Comparison of ENCODE assay signal across 21 cellular contexts in genomic region chr1:205500240-205501218, GRCh38. TPM values are rescaled to one million over a fixed set of nuclear protein-coding genes. Genes with fewer than 3 reads are reported as not detected.
DNase-seq lines count a peak whose midpoint lies in the region; ATAC-seq and TF ChIP-seq lines count a peak whose summit lies in the region.
"Had no signal": no experiment of that assay in that cellular context is flagged by ENCODE, and none has a peak within 500 bp of the region (broad histone marks: within the 10 kb centered on the region; RNA-seq: fewer than 3 reads in every experiment).

No MANE protein-coding gene starts in this region.

- H3K36me3 Mint-ChIP-seq in brain: no peaks in the 10 kb centered on the region
- H3K36me3 Mint-ChIP-seq: activated naive CD8-positive, alpha-beta T cell; CD14-positive monocyte; T-cell had no signal

- H3K9me3 ChIP-seq in heart left ventricle (no peaks in the 10 kb centered on the region), upper lobe of right lung (no peaks in the 10 kb centered on the region)
- H3K9me3 ChIP-seq: thyroid gland had no signal

- DNase-seq in heart left ventricle (peak in 3 of 5 donors; percentile 3 to 58 (median 44)), left ventricle myocardium superior (no peak), islet precursor cell (peak; percentile 73), superior temporal gyrus (ENCODE audit: extremely low spot score) (peak; percentile 37), upper lobe of right lung (no peak), nucleus accumbens (lab: John Stamatoyannopoulos, UW) (no peak)
- DNase-seq: activated CD4-positive, alpha-beta memory T cell treated with anti-CD3 and anti-CD28 coated beads, Interleukin-2, amount 10 ng/mL, durations not matched to agents 7 days and 5 days; activated T-cell treated with anti-CD3 and anti-CD28 coated beads, Interleukin-2, amount 50 U/mL, for 48 hours; effector memory CD4-positive, alpha-beta T cell; NCI-H1105; T-cell; thyroid gland had no signal

- peak overlapping the region in 4 of 5 experiments; percentile 20 to 66 (median 30) for H3K27ac Mint-ChIP-seq in brain
- H3K27ac Mint-ChIP-seq: activated CD4-positive, alpha-beta memory T cell treated with anti-CD3 and anti-CD28 coated beads, Interleukin-2, amount 10 ng/mL, durations not matched to agents 7 days and 5 days; activated naive CD8-positive, alpha-beta T cell; CD14-positive monocyte; T-cell had no signal

- no peak overlapping the region for H3K4me3 ChIP-seq in heart left ventricle
- H3K4me3 ChIP-seq in upper lobe of right lung: no peak overlapping the region
- H3K4me3 ChIP-seq: cardiac muscle cell, thyroid gland had no signal

- H3K4me1 ChIP-seq in heart left ventricle: peaks cover 0 to 45% (median 26%) of the 10 kb centered on the region in 12 donors
- peaks cover 12% of the 10 kb centered on the region for H3K4me1 ChIP-seq in upper lobe of right lung

- peak overlapping the region in 7 of 12 donors; percentile 10 to 64 (median 34) for H3K27ac ChIP-seq in heart left ventricle
- H3K27ac ChIP-seq in upper lobe of right lung: no peak overlapping the region
- H3K27ac ChIP-seq: cardiac muscle cell, KMS-11, thyroid gland had no signal

- H3K27me3 ChIP-seq in heart left ventricle (no peaks in the 10 kb centered on the region), upper lobe of right lung (no peaks in the 10 kb centered on the region)
- H3K27me3 ChIP-seq: cardiac muscle cell, thyroid gland had no signal

- TF ChIP-seq POLR2A in heart left ventricle (IDR thresholded peaks at IDR 0.05): no peak

- H3K4me1 Mint-ChIP-seq in brain: peaks cover 75% of the 10 kb centered on the region

- WGBS in heart left ventricle, 4 donors: 43 to 52% (median 48%) methylated on average over 8 to 9 of the region's 9 CpGs

- no peak overlapping the region for H3K4me3 Mint-ChIP-seq in brain
- H3K4me3 Mint-ChIP-seq: activated CD4-positive, alpha-beta memory T cell treated with anti-CD3 and anti-CD28 coated beads, Interleukin-2, amount 10 ng/mL, durations not matched to agents 7 days and 5 days; activated naive CD8-positive, alpha-beta T cell; CD14-positive monocyte; T-cell had no signal

- H3K27me3 Mint-ChIP-seq in brain: peaks cover 6% of the 10 kb centered on the region
- H3K27me3 Mint-ChIP-seq: activated naive CD8-positive, alpha-beta T cell had no signal

- intact Hi-C loops in heart left ventricle (cut with DNase I) (no loop called here), left ventricle myocardium superior (cut with micrococcal nuclease) (no loop called here), upper lobe of right lung (cut with DNase I) (no loop called here)

- ATAC-seq in heart left ventricle: peak in 1 of 4 donors; percentile 14
- ATAC-seq in left ventricle myocardium superior: no peak
- no peak for ATAC-seq in HG03045 (IDR thresholded peaks at IDR 0.05; ENCODE audit: unreplicated experiment)
- ATAC-seq in upper lobe of right lung: no peak
- ATAC-seq: Panc1, T-cell had no signal

- H3K9me3 Mint-ChIP-seq in brain: peaks cover 0 to 7% (median 0%) of the 10 kb centered on the region in 5 experiments
- H3K9me3 Mint-ChIP-seq: activated CD4-positive, alpha-beta memory T cell treated with anti-CD3 and anti-CD28 coated beads, Interleukin-2, amount 10 ng/mL, durations not matched to agents 7 days and 5 days; CD14-positive monocyte; T-cell had no signal

- no peak for TF ChIP-seq CTCF in heart left ventricle (IDR thresholded peaks at IDR 0.05)
- no peak for TF ChIP-seq CTCF in brain (conservative IDR thresholded peaks at IDR 0.05)
- no peak for TF ChIP-seq CTCF in upper lobe of right lung (IDR thresholded peaks at IDR 0.05)

- no peaks in the 10 kb centered on the region for H3K36me3 ChIP-seq in heart left ventricle
- no peaks in the 10 kb centered on the region for H3K36me3 ChIP-seq in upper lobe of right lung
- H3K36me3 ChIP-seq: cardiac muscle cell, thyroid gland had no signal

RNA-seq across cellular contexts. Expression of gene CDK18, which starts 3.9 kb away (rescaled TPM):
- total RNA-seq in heart left ventricle (100 to 1,000 TPM; 106 to 198 (median 141) TPM), left ventricle myocardium superior (209 TPM), upper lobe of right lung (31.6 TPM)
- polyA plus RNA-seq in heart left ventricle (100 to 1,000 TPM in 1 of 2 donors, 10 to 100 TPM in 1; 62.5 to 147 TPM), brain (ENCODE audit: insufficient read depth, low read depth, low replicate concordance) (73.1 TPM)

RNA-seq across cellular contexts. Expression of gene BLACAT1, which starts 44.7 kb away (rescaled TPM):
- under 1 TPM in 1 of 9 donors, not detected in 8; 0.27 TPM for total RNA-seq in heart left ventricle
- not detected for polyA plus RNA-seq in heart left ventricle
- total RNA-seq in left ventricle myocardium superior: not detected
- polyA plus RNA-seq in brain (ENCODE audit: insufficient read depth, low read depth, low replicate concordance): 0.10 TPM
- total RNA-seq in upper lobe of right lung: 0.84 TPM
- total RNA-seq: liver, myocyte had no signal
- polyA plus RNA-seq: cardiac muscle cell, CD14-positive monocyte, liver had no signal

Comparison
In these comparisons a context has a peak if more than half of its experiments do, and no peak if none do; other contexts are left out.
1. DNase-seq: peak in heart left ventricle (3 of 5), islet precursor cell (single experiment) and superior temporal gyrus (single experiment); none in left ventricle myocardium superior (single experiment), upper lobe of right lung (single experiment) and nucleus accumbens (0 of 56).